12 cellular contexts compared by ENCODE assay signal in genomic region chr9:5554254-5554653, GRCh38. TPM values are rescaled to one million over a fixed set of nuclear protein-coding genes. Genes with fewer than 3 reads are reported as not detected.
DNase-seq lines count a peak whose midpoint lies in the region; ATAC-seq lines count a peak whose summit lies in the region.
"Had no signal": no experiment of that assay in that cellular context is flagged by ENCODE, and none has a peak within 500 bp of the region (broad histone marks: within the 10 kb centered on the region; RNA-seq: fewer than 3 reads in every experiment).

No MANE protein-coding gene starts in this region.

- no peaks in the 10 kb centered on the region for H3K9me3 Mint-ChIP-seq in effector memory CD8-positive, alpha-beta T cell
- H3K9me3 Mint-ChIP-seq: CD4-positive, alpha-beta T cell had no signal

- peak; percentile 68 for ATAC-seq in GM18511 (IDR thresholded peaks at IDR 0.05; ENCODE audit: unreplicated experiment)
- peak; percentile 68 for ATAC-seq in GM21526 (IDR thresholded peaks at IDR 0.05; ENCODE audit: low FRiP score, unreplicated experiment)
- peak; percentile 82 for ATAC-seq in HG03175 (IDR thresholded peaks at IDR 0.05; ENCODE audit: unreplicated experiment)
- no peak for ATAC-seq in effector memory CD8-positive, alpha-beta T cell (replicated peaks)

- peaks cover 3% of the 10 kb centered on the region for H3K36me3 Mint-ChIP-seq in effector memory CD8-positive, alpha-beta T cell (ENCODE audit: insufficient read depth)

- peaks cover 0 to 6% of the 10 kb centered on the region in 2 donors for H3K27me3 Mint-ChIP-seq in effector memory CD8-positive, alpha-beta T cell
- H3K27me3 Mint-ChIP-seq: CD4-positive, alpha-beta T cell had no signal

- H3K4me3 Mint-ChIP-seq in effector memory CD8-positive, alpha-beta T cell = peak overlapping the region in 1 of 2 donors; percentile 24
- H3K4me3 Mint-ChIP-seq: CD4-positive, alpha-beta T cell had no signal

- peaks cover 31% of the 10 kb centered on the region in 2 donors for H3K4me1 Mint-ChIP-seq in effector memory CD8-positive, alpha-beta T cell (ENCODE audit: low read depth in 2 of 2)

- H3K27ac Mint-ChIP-seq in effector memory CD8-positive, alpha-beta T cell = peak overlapping the region; percentile 2 to 9
- H3K27ac Mint-ChIP-seq: CD4-positive, alpha-beta T cell had no signal

- DNase-seq in effector memory CD8-positive, alpha-beta T cell = no peak
- DNase-seq in HT-29 (ENCODE audit: low spot score) (no peak), NCI-H1105 treated with DMSO at 0.1 percent for 48 hours (lab: John Stamatoyannopoulos, UW) (no peak), nucleus accumbens (lab: John Stamatoyannopoulos, UW) (no peak)
- DNase-seq in central memory CD4-positive, alpha-beta T cell = no peak
- DNase-seq: CD4-positive, alpha-beta T cell; NCI-H1048; NCI-H82; spleen had no signal

RNA-seq across cellular contexts. Expression of gene PDCD1LG2, which starts 43.9 kb away (rescaled TPM):
- not detected in 2 replicates for total RNA-seq in HT-29 (2014; rRNA removed; shearing (Covaris generic))
